ENCODE assay signal across 1 cellular context in genomic region chr12:104792570-104792969, GRCh38.
A peak's percentile ranks its signal among the peaks of the same experiment; 100 is the strongest.
TF ChIP-seq lines count a peak whose summit lies in the region.

No MANE protein-coding gene starts in this region.

TF ChIP-seq in K562, 482 proteins besides CTCF, POLR2A, EP300 and RAD21 (continued from another document):
- TF ChIP-seq ZMIZ1 (IDR thresholded peaks at IDR 0.05; ENCODE audit: low read depth in 2 of 2, low read length in 2 of 2) (no peak), NFE2 (IDR thresholded peaks at IDR 0.05; ENCODE audit: low read depth) (peak; percentile 26; the same call in 1 of the 2 replicates), HBP1 (CRISPR knock-in tag; IDR thresholded peaks at IDR 0.05) (no peak), MAFK (IDR thresholded peaks at IDR 0.05; ENCODE audit: low read length) (no peak), CCNT2 (IDR thresholded peaks at IDR 0.05; ENCODE audit: borderline replicate concordance, extremely low read depth, insufficient read length, low read depth, low read length) (no peak), HEY1 (CRISPR knock-in tag; IDR thresholded peaks at IDR 0.05; ENCODE audit: borderline replicate concordance) (no peak), CBX2 (IDR thresholded peaks at IDR 0.05; ENCODE audit: insufficient read depth, low read length, poor library complexity, severe bottlenecking) (no peak), ZFP30 (CRISPR knock-in tag; IDR thresholded peaks at IDR 0.05; ENCODE audit: borderline replicate concordance) (no peak), ZNF24 (IDR thresholded peaks at IDR 0.05) (no peak), ZNF592 (IDR thresholded peaks at IDR 0.05) (no peak), ZBTB7A (IDR thresholded peaks at IDR 0.05; ENCODE audit: borderline replicate concordance, control insufficient read depth, low read depth, low read length) (no peak), MEIS2 (IDR thresholded peaks at IDR 0.05; ENCODE audit: partially characterized antibody) (peak; percentile 52), ZNF347 (CRISPR knock-in tag; IDR thresholded peaks at IDR 0.05; ENCODE audit: low read depth) (no peak), PBX2 (CRISPR knock-in tag; IDR thresholded peaks at IDR 0.05; ENCODE audit: low read depth) (peak; percentile 18; the same call in 1 of the 2 replicates), PBX2 (tag; conservative IDR thresholded peaks at IDR 0.05; ENCODE audit: low read depth) (peak; percentile 60), RBM14 (IDR thresholded peaks at IDR 0.05; ENCODE audit: borderline replicate concordance, insufficient read depth, low read depth, low read length) (no peak), ZNF217 (CRISPR knock-in tag; IDR thresholded peaks at IDR 0.05) (no peak), JUND (IDR thresholded peaks at IDR 0.05; ENCODE audit: borderline replicate concordance, low read depth, low read length) (peak; percentile 72; the same call in 1 of the 2 replicates), JUND (tag; IDR thresholded peaks at IDR 0.05; ENCODE audit: borderline replicate concordance, low read depth, low read length) (peak; percentile 82; the same call in 2 of the 3 replicates), L3MBTL2 (IDR thresholded peaks at IDR 0.05) (peak; percentile 38; the same call in 1 of the 2 replicates), CHD1 (IDR thresholded peaks at IDR 0.05; ENCODE audit: low read length) (no peak), EZH2 (IDR thresholded peaks at IDR 0.05; ENCODE audit: borderline replicate concordance, low read depth, low read length) (no peak), PPARD (CRISPR knock-in tag; IDR thresholded peaks at IDR 0.05) (no peak), DDX20 (tag; IDR thresholded peaks at IDR 0.05; ENCODE audit: low read depth) (no peak), MEF2D (tag; conservative IDR thresholded peaks at IDR 0.05; ENCODE audit: low read depth) (no peak)
- TF ChIP-seq, protein P1, sequence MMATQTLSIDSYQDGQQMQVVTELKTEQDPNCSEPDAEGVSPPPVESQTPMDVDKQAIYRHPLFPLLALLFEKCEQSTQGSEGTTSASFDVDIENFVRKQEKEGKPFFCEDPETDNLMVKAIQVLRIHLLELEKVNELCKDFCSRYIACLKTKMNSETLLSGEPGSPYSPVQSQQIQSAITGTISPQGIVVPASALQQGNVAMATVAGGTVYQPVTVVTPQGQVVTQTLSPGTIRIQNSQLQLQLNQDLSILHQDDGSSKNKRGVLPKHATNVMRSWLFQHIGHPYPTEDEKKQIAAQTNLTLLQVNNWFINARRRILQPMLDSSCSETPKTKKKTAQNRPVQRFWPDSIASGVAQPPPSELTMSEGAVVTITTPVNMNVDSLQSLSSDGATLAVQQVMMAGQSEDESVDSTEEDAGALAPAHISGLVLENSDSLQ (IDR thresholded peaks at IDR 0.05) = peak; percentile 88
- TF ChIP-seq, protein P2, sequence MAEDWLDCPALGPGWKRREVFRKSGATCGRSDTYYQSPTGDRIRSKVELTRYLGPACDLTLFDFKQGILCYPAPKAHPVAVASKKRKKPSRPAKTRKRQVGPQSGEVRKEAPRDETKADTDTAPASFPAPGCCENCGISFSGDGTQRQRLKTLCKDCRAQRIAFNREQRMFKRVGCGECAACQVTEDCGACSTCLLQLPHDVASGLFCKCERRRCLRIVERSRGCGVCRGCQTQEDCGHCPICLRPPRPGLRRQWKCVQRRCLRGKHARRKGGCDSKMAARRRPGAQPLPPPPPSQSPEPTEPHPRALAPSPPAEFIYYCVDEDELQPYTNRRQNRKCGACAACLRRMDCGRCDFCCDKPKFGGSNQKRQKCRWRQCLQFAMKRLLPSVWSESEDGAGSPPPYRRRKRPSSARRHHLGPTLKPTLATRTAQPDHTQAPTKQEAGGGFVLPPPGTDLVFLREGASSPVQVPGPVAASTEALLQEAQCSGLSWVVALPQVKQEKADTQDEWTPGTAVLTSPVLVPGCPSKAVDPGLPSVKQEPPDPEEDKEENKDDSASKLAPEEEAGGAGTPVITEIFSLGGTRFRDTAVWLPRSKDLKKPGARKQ (CRISPR knock-in tag; IDR thresholded peaks at IDR 0.05) = no peak
